ENCODE assay signal across 1 cellular context in the genomic region with DNA sequence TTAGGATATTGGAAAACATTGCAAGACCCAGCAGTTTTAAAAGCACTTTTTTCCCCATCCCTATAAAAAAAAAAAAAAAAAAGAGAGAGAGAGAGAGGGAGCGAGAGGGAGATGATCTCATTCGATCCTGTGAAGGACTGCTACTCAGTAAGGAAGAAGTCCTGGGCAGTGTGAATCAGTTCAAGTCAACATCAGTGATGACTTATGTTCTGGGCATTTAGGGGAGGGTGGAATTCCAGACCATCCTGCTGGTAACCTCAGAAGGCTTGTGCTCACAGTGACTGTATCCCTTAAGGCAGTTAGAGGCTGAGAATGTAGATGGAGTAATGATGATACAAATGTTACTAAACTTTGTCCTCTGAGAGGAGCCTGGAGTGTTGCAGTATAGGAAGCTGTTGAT.
TF ChIP-seq lines count a peak whose summit lies in the region.

No MANE protein-coding gene starts in this region.

TF ChIP-seq in SK-N-SH, 30 proteins besides CTCF, POLR2A, EP300 and RAD21 (continued from another document):
- peak; percentile 57; the same call in 1 of the 2 replicates for TF ChIP-seq TAF1 (IDR thresholded peaks at IDR 0.05; ENCODE audit: borderline replicate concordance, low read depth, low read length)
- no peak for TF ChIP-seq RFX5 (IDR thresholded peaks at IDR 0.05; ENCODE audit: low read length)
- TF ChIP-seq, protein P1, sequence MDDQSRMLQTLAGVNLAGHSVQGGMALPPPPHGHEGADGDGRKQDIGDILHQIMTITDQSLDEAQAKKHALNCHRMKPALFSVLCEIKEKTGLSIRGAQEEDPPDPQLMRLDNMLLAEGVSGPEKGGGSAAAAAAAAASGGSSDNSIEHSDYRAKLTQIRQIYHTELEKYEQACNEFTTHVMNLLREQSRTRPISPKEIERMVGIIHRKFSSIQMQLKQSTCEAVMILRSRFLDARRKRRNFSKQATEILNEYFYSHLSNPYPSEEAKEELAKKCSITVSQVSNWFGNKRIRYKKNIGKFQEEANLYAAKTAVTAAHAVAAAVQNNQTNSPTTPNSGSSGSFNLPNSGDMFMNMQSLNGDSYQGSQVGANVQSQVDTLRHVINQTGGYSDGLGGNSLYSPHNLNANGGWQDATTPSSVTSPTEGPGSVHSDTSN (IDR thresholded peaks at IDR 0.05) = peak; percentile 94
- TF ChIP-seq MEF2A (IDR thresholded peaks at IDR 0.05; ENCODE audit: borderline replicate concordance, low read depth) = peak; percentile 73; the same call in 1 of the 2 replicates
- TF ChIP-seq, protein P2, sequence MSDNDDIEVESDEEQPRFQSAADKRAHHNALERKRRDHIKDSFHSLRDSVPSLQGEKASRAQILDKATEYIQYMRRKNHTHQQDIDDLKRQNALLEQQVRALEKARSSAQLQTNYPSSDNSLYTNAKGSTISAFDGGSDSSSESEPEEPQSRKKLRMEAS (IDR thresholded peaks at IDR 0.05; ENCODE audit: low read depth) = peak; percentile 85
- no peak for TF ChIP-seq FOXJ3 (CRISPR knock-in tag; IDR thresholded peaks at IDR 0.05)
- peak; percentile 82; the same call in 1 of the 2 replicates for TF ChIP-seq SIN3A (IDR thresholded peaks at IDR 0.05; ENCODE audit: borderline replicate concordance, low read depth, low read length)
- TF ChIP-seq ZBTB33 (IDR thresholded peaks at IDR 0.05; ENCODE audit: borderline replicate concordance, low read depth) = peak; percentile 82
- peak; percentile 79 for TF ChIP-seq POLR2AphosphoS5 (IDR thresholded peaks at IDR 0.05; ENCODE audit: low read depth, low read length)
- no peak for TF ChIP-seq USF1 (IDR thresholded peaks at IDR 0.05; ENCODE audit: borderline replicate concordance, low read depth)
